In the genomic region with DNA sequence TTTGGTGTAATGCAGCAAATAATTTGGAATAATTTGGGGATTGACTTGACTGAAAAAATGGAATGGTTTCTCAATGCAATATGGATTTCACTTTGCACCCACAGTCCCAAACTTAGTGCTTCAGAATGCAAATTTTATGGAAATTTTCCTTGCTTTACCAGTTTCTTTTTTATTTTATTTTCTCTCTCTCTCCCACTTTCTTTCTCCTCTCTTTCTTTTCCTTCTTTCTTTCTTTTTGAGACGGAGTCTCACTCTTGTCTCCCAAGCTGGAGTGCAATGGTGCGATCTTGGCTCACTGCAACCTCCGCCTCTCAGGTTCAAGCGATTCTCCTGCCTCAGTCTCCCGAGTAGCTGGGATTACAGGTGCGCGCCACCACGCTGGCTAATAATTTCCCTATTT, we compare ENCODE assay signal across 1 cellular context.
TF ChIP-seq lines count a peak whose summit lies in the region.

No MANE protein-coding gene starts in this region.

TF ChIP-seq in WTC11, 78 proteins besides CTCF, POLR2A, EP300 and RAD21 (continued from another document):
- TF ChIP-seq, protein P1, sequence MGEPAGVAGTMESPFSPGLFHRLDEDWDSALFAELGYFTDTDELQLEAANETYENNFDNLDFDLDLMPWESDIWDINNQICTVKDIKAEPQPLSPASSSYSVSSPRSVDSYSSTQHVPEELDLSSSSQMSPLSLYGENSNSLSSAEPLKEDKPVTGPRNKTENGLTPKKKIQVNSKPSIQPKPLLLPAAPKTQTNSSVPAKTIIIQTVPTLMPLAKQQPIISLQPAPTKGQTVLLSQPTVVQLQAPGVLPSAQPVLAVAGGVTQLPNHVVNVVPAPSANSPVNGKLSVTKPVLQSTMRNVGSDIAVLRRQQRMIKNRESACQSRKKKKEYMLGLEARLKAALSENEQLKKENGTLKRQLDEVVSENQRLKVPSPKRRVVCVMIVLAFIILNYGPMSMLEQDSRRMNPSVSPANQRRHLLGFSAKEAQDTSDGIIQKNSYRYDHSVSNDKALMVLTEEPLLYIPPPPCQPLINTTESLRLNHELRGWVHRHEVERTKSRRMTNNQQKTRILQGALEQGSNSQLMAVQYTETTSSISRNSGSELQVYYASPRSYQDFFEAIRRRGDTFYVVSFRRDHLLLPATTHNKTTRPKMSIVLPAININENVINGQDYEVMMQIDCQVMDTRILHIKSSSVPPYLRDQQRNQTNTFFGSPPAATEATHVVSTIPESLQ (CRISPR knock-in tag; IDR thresholded peaks at IDR 0.05), result no peak
- TF ChIP-seq CDX4 (CRISPR knock-in tag; IDR thresholded peaks at IDR 0.05; ENCODE audit: borderline replicate concordance) (no peak), NFE2L1 (CRISPR knock-in tag; IDR thresholded peaks at IDR 0.05) (no peak), GTF2I (CRISPR knock-in tag; conservative IDR thresholded peaks at IDR 0.05) (no peak)
- TF ChIP-seq, protein P2, sequence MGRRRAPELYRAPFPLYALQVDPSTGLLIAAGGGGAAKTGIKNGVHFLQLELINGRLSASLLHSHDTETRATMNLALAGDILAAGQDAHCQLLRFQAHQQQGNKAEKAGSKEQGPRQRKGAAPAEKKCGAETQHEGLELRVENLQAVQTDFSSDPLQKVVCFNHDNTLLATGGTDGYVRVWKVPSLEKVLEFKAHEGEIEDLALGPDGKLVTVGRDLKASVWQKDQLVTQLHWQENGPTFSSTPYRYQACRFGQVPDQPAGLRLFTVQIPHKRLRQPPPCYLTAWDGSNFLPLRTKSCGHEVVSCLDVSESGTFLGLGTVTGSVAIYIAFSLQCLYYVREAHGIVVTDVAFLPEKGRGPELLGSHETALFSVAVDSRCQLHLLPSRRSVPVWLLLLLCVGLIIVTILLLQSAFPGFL (CRISPR knock-in tag; IDR thresholded peaks at IDR 0.05; ENCODE audit: borderline replicate concordance), result no peak
